1 cellular context compared by ENCODE assay signal in genomic region chr11:44780940-44781631, GRCh38.
TF ChIP-seq lines count a peak whose summit lies in the region.

No MANE protein-coding gene starts in this region.

TF ChIP-seq in K562, 482 proteins besides CTCF, POLR2A, EP300 and RAD21 (continued from another document and continues in another):
- peak; percentile 29; the same call in 1 of the 2 replicates for TF ChIP-seq USF1 (CRISPR knock-in tag; IDR thresholded peaks at IDR 0.05)
- peak; percentile 82; the same call in 1 of the 2 replicates for TF ChIP-seq NCOA1 (IDR thresholded peaks at IDR 0.05; ENCODE audit: low read depth)
- TF ChIP-seq NKRF (IDR thresholded peaks at IDR 0.05; ENCODE audit: borderline replicate concordance), result no peak
- 0 out of 2 replicates have a peak, but pooled peaks have one; percentile 33 for TF ChIP-seq NR2C1 (IDR thresholded peaks at IDR 0.05)
- 0 out of 2 replicates have a peak, but pooled peaks have one; percentile 38 for TF ChIP-seq NR2C1 (tag; IDR thresholded peaks at IDR 0.05)
- TF ChIP-seq SRSF9 (IDR thresholded peaks at IDR 0.05; ENCODE audit: borderline replicate concordance, low read depth, low read length), result no peak
- no peak for TF ChIP-seq MXI1 (IDR thresholded peaks at IDR 0.05; ENCODE audit: low read depth, low read length)
- TF ChIP-seq SMAD1 (IDR thresholded peaks at IDR 0.05; ENCODE audit: low read depth, low read length, partially characterized antibody), result peak; percentile 65
- TF ChIP-seq PRPF4 (IDR thresholded peaks at IDR 0.05; ENCODE audit: insufficient read depth, low read depth, low read length, poor library complexity, severe bottlenecking), result no peak
- TF ChIP-seq HNRNPLL (IDR thresholded peaks at IDR 0.05; ENCODE audit: low read depth, low read length, poor library complexity, severe bottlenecking), result no peak
- peak; percentile 93 for TF ChIP-seq SMAD4 (CRISPR knock-in tag; conservative IDR thresholded peaks at IDR 0.05)
- TF ChIP-seq POLR2AphosphoS5 (IDR thresholded peaks at IDR 0.05; ENCODE audit: control insufficient read depth, insufficient read depth, low read depth, low read length), result peak; percentile 95
- no peak for TF ChIP-seq RREB1 (CRISPR knock-in tag; IDR thresholded peaks at IDR 0.05)
- TF ChIP-seq ZNF707 (CRISPR knock-in tag; conservative IDR thresholded peaks at IDR 0.05), result no peak
- no peak for TF ChIP-seq ZBTB7A (IDR thresholded peaks at IDR 0.05; ENCODE audit: borderline replicate concordance, control insufficient read depth, low read depth, low read length)
- no peak for TF ChIP-seq NR0B1 (IDR thresholded peaks at IDR 0.05; ENCODE audit: partially characterized antibody)
- TF ChIP-seq ZNF75A (CRISPR knock-in tag; IDR thresholded peaks at IDR 0.05), result no peak
- TF ChIP-seq ZC3H11A (IDR thresholded peaks at IDR 0.05; ENCODE audit: low read depth, low read length), result no peak
- TF ChIP-seq TCF15 (CRISPR knock-in tag; IDR thresholded peaks at IDR 0.05), result no peak
- TF ChIP-seq ASH1L (IDR thresholded peaks at IDR 0.05; ENCODE audit: borderline replicate concordance, low read depth, partially characterized antibody), result no peak
- TF ChIP-seq TRIM28 (IDR thresholded peaks at IDR 0.05), result peak; percentile 73; the same call in 1 of the 2 replicates
- peak; percentile 95 for TF ChIP-seq DPF2 (IDR thresholded peaks at IDR 0.05)
- no peak for TF ChIP-seq ATF6 (CRISPR knock-in tag; IDR thresholded peaks at IDR 0.05)
- no peak for TF ChIP-seq CGGBP1 (CRISPR knock-in tag; IDR thresholded peaks at IDR 0.05)
- TF ChIP-seq SMARCC2 (IDR thresholded peaks at IDR 0.05; ENCODE audit: low read depth), result no peak; the same call in 1 of the 2 replicates
- no peak; the same call in 1 of the 2 replicates for TF ChIP-seq ZNF589 (CRISPR knock-in tag; IDR thresholded peaks at IDR 0.05; ENCODE audit: low read depth)
- peak; percentile 85; the same call in 1 of the 2 replicates for TF ChIP-seq ARID3A (IDR thresholded peaks at IDR 0.05; ENCODE audit: borderline replicate concordance, low read depth, low read length)
- no peak for TF ChIP-seq ELF2 (CRISPR knock-in tag; IDR thresholded peaks at IDR 0.05)
- TF ChIP-seq MTA2 (IDR thresholded peaks at IDR 0.05; ENCODE audit: low read depth), result peak; percentile 92
- TF ChIP-seq FOXM1 (IDR thresholded peaks at IDR 0.05; ENCODE audit: low read depth), result peak; percentile 87
- no peak for TF ChIP-seq FOXM1 (CRISPR knock-in tag; IDR thresholded peaks at IDR 0.05; ENCODE audit: low read depth)
- TF ChIP-seq PTTG1 (tag; IDR thresholded peaks at IDR 0.05; ENCODE audit: low read depth), result no peak
- TF ChIP-seq RHOXF2B (CRISPR knock-in tag; conservative IDR thresholded peaks at IDR 0.05), result no peak
- no peak for TF ChIP-seq SMAD3 (CRISPR knock-in tag; conservative IDR thresholded peaks at IDR 0.05)
- TF ChIP-seq GTF2F1 (IDR thresholded peaks at IDR 0.05; ENCODE audit: low read depth, low read length), result no peak
- TF ChIP-seq POLR3A (IDR thresholded peaks at IDR 0.05; ENCODE audit: borderline replicate concordance, extremely low read depth, insufficient read depth, insufficient read length), result no peak
